ENCODE assay signal across 13 cellular contexts in genomic region chr7:150717821-150718420, GRCh38. TPM values are rescaled to one million over a fixed set of nuclear protein-coding genes. Genes with fewer than 3 reads are reported as not detected.
DNase-seq lines count a peak whose midpoint lies in the region; FAIRE-seq and TF ChIP-seq lines count a peak whose summit lies in the region.
"Had no signal": no experiment of that assay in that cellular context is flagged by ENCODE, and none has a peak within 500 bp of the region (broad histone marks: within the 10 kb centered on the region; RNA-seq: fewer than 3 reads in every experiment).

No MANE protein-coding gene starts in this region.

- TF ChIP-seq CTCF in thyroid gland (IDR thresholded peaks at IDR 0.05) = no peak

- H3K4me1 Mint-ChIP-seq in activated CD4-positive, alpha-beta memory T cell treated with anti-CD3 and anti-CD28 coated beads, Interleukin-2, amount 10 ng/mL, durations not matched to agents 7 days and 5 days = peaks cover 68% of the 10 kb centered on the region
- H3K4me1 Mint-ChIP-seq in immature natural killer cell = peaks cover 76 to 83% of the 10 kb centered on the region in 2 donors

- TF ChIP-seq POLR2A in thyroid gland (IDR thresholded peaks at IDR 0.05) (no peak), GM12891 (IDR thresholded peaks at IDR 0.05; ENCODE audit: low read depth, low read length) (no peak)

- H3K27me3 Mint-ChIP-seq in activated CD4-positive, alpha-beta memory T cell treated with anti-CD3 and anti-CD28 coated beads, Interleukin-2, amount 10 ng/mL, durations not matched to agents 7 days and 5 days = no peaks in the 10 kb centered on the region
- peaks cover 0 to 2% (median 0%) of the 10 kb centered on the region in 3 donors for H3K27me3 Mint-ChIP-seq in immature natural killer cell (ENCODE audit: low read depth in 3 of 3)

- no peaks in the 10 kb centered on the region for H3K36me3 ChIP-seq in thyroid gland

- peak overlapping the region; percentile 47 for H3K27ac Mint-ChIP-seq in activated CD4-positive, alpha-beta memory T cell treated with anti-CD3 and anti-CD28 coated beads, Interleukin-2, amount 10 ng/mL, durations not matched to agents 7 days and 5 days
- H3K27ac Mint-ChIP-seq in immature natural killer cell = peak overlapping the region; percentile 91 to 99 (median 98)
- H3K27ac Mint-ChIP-seq: HFFc6, progenitor cell of endocrine pancreas had no signal

- H3K9me3 ChIP-seq in thyroid gland = no peaks in the 10 kb centered on the region

- H3K27me3 ChIP-seq in thyroid gland = no peaks in the 10 kb centered on the region

- H3K4me3 Mint-ChIP-seq in activated CD4-positive, alpha-beta memory T cell treated with anti-CD3 and anti-CD28 coated beads, Interleukin-2, amount 10 ng/mL, durations not matched to agents 7 days and 5 days = peak overlapping the region; percentile 97
- peak overlapping the region; percentile 92 to 100 (median 100) for H3K4me3 Mint-ChIP-seq in immature natural killer cell
- H3K4me3 Mint-ChIP-seq: HFFc6 had no signal

- no peak overlapping the region for H3K4me3 ChIP-seq in thyroid gland (replicated peaks in 1 of 3)

- CTCF ChIA-PET in activated CD4-positive, alpha-beta memory T cell treated with anti-CD3 and anti-CD28 coated beads, Interleukin-2, amount 10 ng/mL, durations not matched to agents 7 days and 5 days (lab: Charles Lee) = interaction anchor here (2.4 to 5.4 kb wide), 6 partner anchors 14 to 269 kb away, joined by 7 to 44 read pairs (median 16); partner anchors contain the start of genes GIMAP4 and GIMAP8

- H3K9me3 Mint-ChIP-seq in activated CD4-positive, alpha-beta memory T cell treated with anti-CD3 and anti-CD28 coated beads, Interleukin-2, amount 10 ng/mL, durations not matched to agents 7 days and 5 days = peaks cover 8% of the 10 kb centered on the region
- peaks cover 5 to 10% (median 7%) of the 10 kb centered on the region in 6 donors for H3K9me3 Mint-ChIP-seq in immature natural killer cell

- peaks cover 73% of the 10 kb centered on the region for H3K36me3 Mint-ChIP-seq in activated CD4-positive, alpha-beta memory T cell treated with anti-CD3 and anti-CD28 coated beads, Interleukin-2, amount 10 ng/mL, durations not matched to agents 7 days and 5 days (ENCODE audit: low read depth)
- peaks cover 46 to 56% (median 51%) of the 10 kb centered on the region in 3 donors for H3K36me3 Mint-ChIP-seq in immature natural killer cell

- peak overlapping the region; percentile 20 to 52 (median 52) for H3K27ac ChIP-seq in thyroid gland

- peak; percentile 62 for DNase-seq in activated CD8-positive, alpha-beta memory T cell treated with anti-CD3 and anti-CD28 coated beads for 24 hours
- no peak for DNase-seq in activated CD8-positive, alpha-beta memory T cell treated with anti-CD3 and anti-CD28 coated beads, Interleukin-2, amount 50 U/mL, for 48 hours
- DNase-seq in activated CD4-positive, alpha-beta memory T cell treated with anti-CD3 and anti-CD28 coated beads, Interleukin-2, amount 10 ng/mL, durations not matched to agents 7 days and 5 days = no peak
- DNase-seq in immature natural killer cell (no peak), thyroid gland (no peak), NCI-H187 (lab: John Stamatoyannopoulos, UW) (no peak), HK-2 (ENCODE audit: unreplicated experiment) (no peak), GM12891 (ENCODE audit: insufficient read length, low spot score) (no peak)
- DNase-seq: HFFc6, NCI-H1417 treated with DMSO at 0.1 percent for 48 hours had no signal

- WGBS in thyroid gland, 2 donors = 54 to 59% methylated on average over 4 of the region's 4 CpGs

- H3K4me1 ChIP-seq in thyroid gland = peaks cover 0 to 7% of the 10 kb centered on the region in 2 donors

- POLR2A ChIA-PET in activated CD4-positive, alpha-beta memory T cell treated with anti-CD3 and anti-CD28 coated beads, Interleukin-2, amount 10 ng/mL, durations not matched to agents 7 days and 5 days (lab: Charles Lee) = interaction anchor here (1.3 to 4.3 kb wide), 12 partner anchors 10 to 269 kb away, joined by 7 to 60 read pairs (median 29); partner anchors contain the start of genes GIMAP2, GIMAP4, GIMAP5 and GIMAP6

- no peak for FAIRE-seq in GM12891 (lab: Jason Lieb, UNC)
- FAIRE-seq: astrocyte had no signal

- intact Hi-C loops in thyroid gland (cut with DNase I) = no loop called here

TF ChIP-seq in GM12891, 5 proteins besides CTCF, POLR2A, EP300 and RAD21:
- TF ChIP-seq POU2F2 (IDR thresholded peaks at IDR 0.05; ENCODE audit: low read depth, low read length) (no peak), POLR2AphosphoS5 (IDR thresholded peaks at IDR 0.05; ENCODE audit: low read depth, low read length) (no peak), PAX5 (IDR thresholded peaks at IDR 0.05; ENCODE audit: insufficient read depth, low read length, severe bottlenecking) (no peak), TAF1 (IDR thresholded peaks at IDR 0.05; ENCODE audit: low read depth, low read length) (no peak), SPI1 (IDR thresholded peaks at IDR 0.05; ENCODE audit: low read depth, low read length) (no peak)

RNA-seq across cellular contexts. Expression of gene GIMAP1, which starts 1.5 kb away (rescaled TPM):
- 10 to 100 TPM; 18.8 to 21.0 TPM for total RNA-seq in activated CD4-positive, alpha-beta memory T cell treated with anti-CD3 and anti-CD28 coated beads, Interleukin-2, amount 10 ng/mL, durations not matched to agents 7 days and 5 days
- 10 to 100 TPM; 19.1 to 71.4 (median 25.7) TPM for polyA plus RNA-seq in immature natural killer cell
- total RNA-seq in thyroid gland = 10 to 100 TPM in 2 of 4 donors, 1 to 10 TPM in 2; 6.7 to 23.6 (median 9.6) TPM
- polyA plus RNA-seq in GM12891 (2012; ENCODE audit: low read depth, missing spikeins) = 1.2 TPM
- total RNA-seq: astrocyte, G401, HFFc6, progenitor cell of endocrine pancreas had no signal

RNA-seq across cellular contexts. Expression of gene GIMAP5, which starts 19.3 kb away (rescaled TPM):
- total RNA-seq in activated CD4-positive, alpha-beta memory T cell treated with anti-CD3 and anti-CD28 coated beads, Interleukin-2, amount 10 ng/mL, durations not matched to agents 7 days and 5 days = 10 to 100 TPM; 83.9 to 84.3 TPM
- polyA plus RNA-seq in immature natural killer cell = 100 to 1,000 TPM; 123 to 291 (median 123) TPM
- 10 to 100 TPM; 25.3 to 80.6 (median 39.0) TPM for total RNA-seq in thyroid gland
- 20.0 TPM for polyA plus RNA-seq in GM12891 (2012; ENCODE audit: low read depth, missing spikeins)
- total RNA-seq: G401, HFFc6, progenitor cell of endocrine pancreas had no signal

RNA-seq across cellular contexts. Expression of gene GIMAP2, which starts 32.4 kb away (rescaled TPM):
- 100 to 1,000 TPM; 113 to 120 TPM for total RNA-seq in activated CD4-positive, alpha-beta memory T cell treated with anti-CD3 and anti-CD28 coated beads, Interleukin-2, amount 10 ng/mL, durations not matched to agents 7 days and 5 days
- polyA plus RNA-seq in immature natural killer cell = 10 to 100 TPM; 63.1 to 93.5 (median 79.4) TPM
- total RNA-seq in thyroid gland = 10 to 100 TPM in 2 of 4 donors, 1 to 10 TPM in 2; 6.7 to 32.4 (median 10.4) TPM
- polyA plus RNA-seq in GM12891 (2012; ENCODE audit: low read depth, missing spikeins) = 25.9 TPM
- total RNA-seq: astrocyte, G401, HFFc6, progenitor cell of endocrine pancreas had no signal
